In the genomic region with DNA sequence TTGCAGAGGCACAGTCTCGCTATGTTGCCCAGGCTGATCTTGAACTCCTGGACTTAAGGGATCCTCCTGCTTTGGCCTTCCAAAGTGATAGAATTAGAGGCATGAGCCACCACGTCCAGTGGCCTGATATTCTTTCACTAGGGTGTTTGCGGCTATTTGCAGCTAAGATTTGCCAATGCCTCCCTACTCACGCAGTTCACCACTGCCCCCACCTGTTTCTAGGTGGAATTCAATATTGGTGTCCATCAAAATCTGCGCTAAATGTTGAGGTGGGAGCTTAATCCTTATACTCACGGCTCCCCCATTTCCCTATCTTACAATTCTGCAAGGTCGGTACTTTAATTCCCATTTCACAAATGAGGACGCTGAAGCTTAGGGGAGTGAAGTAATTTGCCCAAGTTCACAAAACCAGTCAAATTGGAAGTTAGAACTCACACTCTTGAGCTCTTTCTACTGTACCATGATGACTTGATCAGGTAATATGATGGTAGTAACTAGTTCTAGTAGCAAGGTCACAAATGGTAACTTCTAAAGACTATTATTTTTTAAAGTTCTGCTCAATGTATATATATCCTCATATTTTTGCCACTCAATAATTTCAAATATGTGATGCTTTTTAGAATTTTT, we compare ENCODE assay signal across 8 cellular contexts. TPM values are rescaled to one million over a fixed set of nuclear protein-coding genes. Genes with fewer than 3 reads are reported as not detected.
DNase-seq lines count a peak whose midpoint lies in the region; ATAC-seq and TF ChIP-seq lines count a peak whose summit lies in the region.

No MANE protein-coding gene starts in this region.

- H3K36me3 Mint-ChIP-seq in activated CD4-positive, alpha-beta T cell treated with anti-CD3 and anti-CD28 coated beads, Interleukin-2, amount 10 ng/mL, durations not matched to agents 24 days and 14 days (ENCODE audit: low read depth) = no peaks in the 10 kb centered on the region

- H3K4me3 Mint-ChIP-seq in activated CD4-positive, alpha-beta T cell treated with anti-CD3 and anti-CD28 coated beads, Interleukin-2, amount 10 ng/mL, durations not matched to agents 24 days and 14 days = no peak overlapping the region

- H3K4me1 Mint-ChIP-seq in activated CD4-positive, alpha-beta T cell treated with anti-CD3 and anti-CD28 coated beads, Interleukin-2, amount 10 ng/mL, durations not matched to agents 24 days and 14 days = no peaks in the 10 kb centered on the region

- no peak overlapping the region for H3K27ac Mint-ChIP-seq in activated CD4-positive, alpha-beta T cell treated with anti-CD3 and anti-CD28 coated beads, Interleukin-2, amount 10 ng/mL, durations not matched to agents 24 days and 14 days

- DNase-seq in NCI-H2171 treated with DMSO at 0.1 percent for 48 hours (lab: John Stamatoyannopoulos, UW) (peak; percentile 51), T47D (ENCODE audit: low read depth in 1 of 2, low spot score in 1 of 2) (peak; percentile 41 to 77), myocyte (ENCODE audit: low read depth) (peak; percentile 45)
- no peak for DNase-seq in activated CD4-positive, alpha-beta T cell treated with anti-CD3 and anti-CD28 coated beads, Interleukin-2, amount 10 ng/mL, durations not matched to agents 24 days and 14 days

- no peak overlapping the region for H3K4me3 ChIP-seq in GM12875 (ENCODE audit: low read depth, low read length)

- TF ChIP-seq CTCF in 22Rv1 (IDR thresholded peaks at IDR 0.05) (peak; percentile 78), GM12875 (IDR thresholded peaks at IDR 0.05; ENCODE audit: borderline replicate concordance, insufficient read depth, low read depth, low read length) (peak; percentile 43; the same call in 1 of the 2 replicates)

- H3K9me3 Mint-ChIP-seq in activated CD4-positive, alpha-beta T cell treated with anti-CD3 and anti-CD28 coated beads, Interleukin-2, amount 10 ng/mL, durations not matched to agents 24 days and 14 days = no peaks in the 10 kb centered on the region

- peaks cover 12% of the 10 kb centered on the region for H3K27me3 Mint-ChIP-seq in activated CD4-positive, alpha-beta T cell treated with anti-CD3 and anti-CD28 coated beads, Interleukin-2, amount 10 ng/mL, durations not matched to agents 24 days and 14 days

- in situ Hi-C loops in T47D (cut with HindIII; ENCODE audit: low pct_unique_long_range_greater_than_20kb, low sequenced_read_pairs) = no loop called here

- no peak for ATAC-seq in HG02852 (IDR thresholded peaks at IDR 0.05; ENCODE audit: unreplicated experiment)
- ATAC-seq in HG02678 (IDR thresholded peaks at IDR 0.05; ENCODE audit: unreplicated experiment) = no peak

- H3K27ac ChIP-seq in 22Rv1 = no peak overlapping the region

- intact Hi-C loops in activated CD4-positive, alpha-beta T cell treated with anti-CD3 and anti-CD28 coated beads, Interleukin-2, amount 10 ng/mL, durations not matched to agents 24 days and 14 days (cut with micrococcal nuclease) = no loop called here

RNA-seq across cellular contexts. Expression of a gene that starts 22.1 kb away (rescaled TPM):
- total RNA-seq in myocyte = 0.08 TPM in 1 of 2 replicates, not detected in the other
- polyA plus RNA-seq in myocyte (2012) = not detected
- total RNA-seq in activated CD4-positive, alpha-beta T cell treated with anti-CD3 and anti-CD28 coated beads, Interleukin-2, amount 10 ng/mL, durations not matched to agents 24 days and 14 days = not detected in 2 replicates

RNA-seq across cellular contexts. Expression of a gene that starts 27.3 kb away (rescaled TPM):
- 0.29 and 0.36 TPM in 2 replicates for total RNA-seq in myocyte
- polyA plus RNA-seq in myocyte (2012) = 0.20 TPM
- not detected in 2 replicates for total RNA-seq in activated CD4-positive, alpha-beta T cell treated with anti-CD3 and anti-CD28 coated beads, Interleukin-2, amount 10 ng/mL, durations not matched to agents 24 days and 14 days
